In the genomic region with DNA sequence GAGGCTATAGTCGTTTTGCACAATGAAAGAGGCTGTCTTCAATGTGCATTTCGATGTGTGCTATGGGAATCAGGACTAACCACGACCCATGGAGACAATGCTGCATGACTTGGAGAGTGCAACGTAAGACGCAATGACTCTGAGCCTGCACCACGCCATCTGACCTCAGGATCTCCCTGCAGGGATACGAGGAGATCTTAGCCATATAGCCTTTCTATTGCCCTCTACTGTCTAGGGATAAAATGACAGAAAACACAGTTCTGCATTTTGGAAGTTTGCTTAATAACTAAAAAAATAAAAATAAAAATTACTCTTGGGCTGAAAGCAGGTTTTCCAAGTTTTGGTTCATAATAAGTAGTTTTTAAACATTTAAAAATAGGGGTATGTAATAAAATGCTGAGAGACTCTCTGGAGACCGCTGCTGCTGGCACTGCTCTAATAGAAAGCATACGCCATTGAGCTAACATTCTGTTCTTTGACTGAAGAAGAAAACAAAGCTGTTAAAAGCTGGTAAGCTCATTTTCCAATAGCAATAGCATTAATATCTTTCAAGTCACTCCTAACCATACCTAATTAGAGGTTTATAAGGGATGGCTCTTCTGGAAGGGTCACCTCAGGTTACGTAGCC, we compare ENCODE assay signal across 9 cellular contexts.
DNase-seq lines count a peak whose midpoint lies in the region; ATAC-seq and TF ChIP-seq lines count a peak whose summit lies in the region.
"Had no signal": no experiment of that assay in that cellular context is flagged by ENCODE, and none has a peak within 500 bp of the region (broad histone marks: within the 10 kb centered on the region; RNA-seq: fewer than 3 reads in every experiment).

No MANE protein-coding gene starts in this region.

- no peaks in the 10 kb centered on the region for H3K4me1 Mint-ChIP-seq in CD4-positive, alpha-beta memory T cell
- H3K4me1 Mint-ChIP-seq: naive thymus-derived CD4-positive, alpha-beta T cell had no signal

- peak overlapping the region; percentile 9; the same call in 1 of the 2 replicates for H3K27ac ChIP-seq in Panc1 (ENCODE audit: low read length)
- peak overlapping the region; percentile 20 to 51 for H3K27ac ChIP-seq in prostate gland
- no peak overlapping the region for H3K27ac ChIP-seq in CD4-positive, alpha-beta memory T cell (ENCODE audit: low read depth, low read length)

- no peak overlapping the region for H3K27ac Mint-ChIP-seq in CD4-positive, alpha-beta memory T cell

- H3K9me3 Mint-ChIP-seq in CD4-positive, alpha-beta memory T cell = no peaks in the 10 kb centered on the region
- H3K9me3 Mint-ChIP-seq: naive thymus-derived CD4-positive, alpha-beta T cell had no signal

- intact Hi-C loops in Panc1 (cut with micrococcal nuclease; ENCODE audit: unreplicated experiment) = no loop called here
- intact Hi-C loops in prostate gland (cut with DNase I) = loop anchor here (5.0 to 10.0 kb wide), 2 partner anchors 86 to 404 kb away; partner anchors contain the start of gene PDE7B
- intact Hi-C loops in CD4-positive, alpha-beta memory T cell (cut with micrococcal nuclease) = no loop called here

- H3K9me3 ChIP-seq in Panc1 (ENCODE audit: control insufficient read depth, insufficient read depth, low read depth, low read length) (no peaks in the 10 kb centered on the region), prostate gland (no peaks in the 10 kb centered on the region)
- H3K9me3 ChIP-seq in CD4-positive, alpha-beta memory T cell (ENCODE audit: control insufficient read depth in 1 of 2, low read length in 2 of 2) = no peaks in the 10 kb centered on the region

- H3K36me3 ChIP-seq in Panc1 (ENCODE audit: control insufficient read depth, insufficient read depth, low read length) = no peaks in the 10 kb centered on the region
- no peaks in the 10 kb centered on the region for H3K36me3 ChIP-seq in prostate gland
- no peaks in the 10 kb centered on the region for H3K36me3 ChIP-seq in CD4-positive, alpha-beta memory T cell (ENCODE audit: insufficient read depth, low read length)

- ATAC-seq in GM18867 (IDR thresholded peaks at IDR 0.05; ENCODE audit: unreplicated experiment) = peak; percentile 55
- no peak for ATAC-seq in Panc1
- no peak for ATAC-seq in HG03342 (IDR thresholded peaks at IDR 0.05; ENCODE audit: unreplicated experiment)
- ATAC-seq: naive thymus-derived CD4-positive, alpha-beta T cell had no signal

- DNase-seq in Panc1 (ENCODE audit: low read depth, low spot score) = no peak
- DNase-seq in fibroblast of the conjunctiva (ENCODE audit: low read depth) = peak; percentile 72
- no peak for DNase-seq in prostate gland (ENCODE audit: low spot score)
- no peak for DNase-seq in HPDE6-E6E7 (ENCODE audit: extremely low spot score)
- DNase-seq in CD4-positive, alpha-beta memory T cell = no peak
- no peak for DNase-seq in GOT3 (lab: John Stamatoyannopoulos, UW)

- POLR2A ChIA-PET in Panc1 (lab: Charles Lee) = no interaction called here
- POLR2A ChIA-PET in CD4-positive, alpha-beta memory T cell (lab: Charles Lee; ENCODE audit: partially characterized antibody) = interaction anchor here (1.0 kb wide), 1 partner anchor 13 kb away, joined by 3 read pairs; no protein-coding TSS in a partner anchor

- 67% methylated on average over 10 of the region's 10 CpGs for WGBS in prostate gland

- no peaks in the 10 kb centered on the region for H3K36me3 Mint-ChIP-seq in CD4-positive, alpha-beta memory T cell

- no peak overlapping the region for H3K4me3 ChIP-seq in Panc1 (ENCODE audit: low read depth in 2 of 2, low read length in 2 of 2)
- no peak overlapping the region for H3K4me3 ChIP-seq in prostate gland
- H3K4me3 ChIP-seq in CD4-positive, alpha-beta memory T cell (ENCODE audit: low read length in 2 of 2) = no peak overlapping the region

- H3K27me3 ChIP-seq in Panc1 (ENCODE audit: control insufficient read depth, insufficient read depth, low read length) = no peaks in the 10 kb centered on the region
- no peaks in the 10 kb centered on the region for H3K27me3 ChIP-seq in prostate gland (replicated peaks; ENCODE audit: insufficient read depth)
- peaks cover 4% of the 10 kb centered on the region for H3K27me3 ChIP-seq in CD4-positive, alpha-beta memory T cell (ENCODE audit: insufficient read depth, low read length)

- TF ChIP-seq CTCF in Panc1 (IDR thresholded peaks at IDR 0.05) = peak; percentile 62
- peak in 2 of 4 experiments; percentile 11 to 33 for TF ChIP-seq CTCF in prostate gland (IDR thresholded peaks at IDR 0.05)

- H3K4me1 ChIP-seq in Panc1 (ENCODE audit: control insufficient read depth, insufficient read depth, low read length) (peaks cover 14% of the 10 kb centered on the region), prostate gland (replicated peaks) (peaks cover 8% of the 10 kb centered on the region)
- no peaks in the 10 kb centered on the region for H3K4me1 ChIP-seq in CD4-positive, alpha-beta memory T cell (ENCODE audit: insufficient read depth, low read length)

- H3K4me3 Mint-ChIP-seq in CD4-positive, alpha-beta memory T cell = no peak overlapping the region
- H3K4me3 Mint-ChIP-seq: naive thymus-derived CD4-positive, alpha-beta T cell had no signal

- no peak for TF ChIP-seq POLR2A in prostate gland (IDR thresholded peaks at IDR 0.05)

- no TSS peak for BruUV-seq in Panc1 (replicated peaks; lab: Mats Ljungman, UMichigan)

- CTCF ChIA-PET in Panc1 (lab: Charles Lee) = interaction anchor here (0.6 kb wide), 1 partner anchor 14 kb away, joined by 3 read pairs; no protein-coding TSS in a partner anchor
- CTCF ChIA-PET in CD4-positive, alpha-beta memory T cell (lab: Charles Lee; ENCODE audit: partially characterized antibody) = interaction anchor here (1.0 to 1.5 kb wide), 4 partner anchors 9 to 262 kb away, joined by 3 to 5 read pairs (median 4); no protein-coding TSS in a partner anchor

- in situ Hi-C loops in Panc1 (cut with HindIII; ENCODE audit: low pct_unique_long_range_greater_than_20kb, low sequenced_read_pairs) = no loop called here

- no peaks in the 10 kb centered on the region for H3K27me3 Mint-ChIP-seq in CD4-positive, alpha-beta memory T cell
- H3K27me3 Mint-ChIP-seq: naive thymus-derived CD4-positive, alpha-beta T cell had no signal
